In the genomic region with DNA sequence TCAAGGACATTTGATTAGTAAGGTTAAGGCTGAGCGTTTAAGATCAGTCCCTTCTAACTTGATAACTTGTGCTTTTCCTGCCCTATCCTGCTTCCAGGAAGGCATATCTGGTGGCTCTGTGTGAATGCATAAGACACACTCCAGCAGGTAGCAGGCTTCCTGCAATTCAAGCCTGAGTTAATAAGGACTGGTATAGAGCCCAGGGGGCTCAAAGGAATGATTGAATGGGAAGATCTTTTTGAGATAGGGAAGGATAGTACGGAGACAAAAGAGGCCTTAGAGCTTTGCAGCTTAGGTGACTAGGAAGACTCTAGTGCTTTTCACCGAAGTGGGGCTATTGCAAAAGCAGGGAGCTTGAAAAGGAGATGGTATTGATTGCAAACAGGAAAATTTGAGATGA, we compare ENCODE assay signal across 23 cellular contexts.
"Had no signal": no experiment of that assay in that cellular context is flagged by ENCODE, and none has a peak within 500 bp of the region (broad histone marks: within the 10 kb centered on the region; RNA-seq: fewer than 3 reads in every experiment).

No MANE protein-coding gene starts in this region.

- DNase-seq: effector memory CD4-positive, alpha-beta T cell; gastrocnemius medialis; heart right ventricle; hypothalamus; immature natural killer cell; kidney; left cardiac atrium; left ventricle myocardium superior; mesenchymal stem cell; naive B cell; psoas muscle; retina; right lobe of liver; stimulated activated CD4-positive, alpha-beta T cell treated with anti-CD3 and anti-CD28 coated beads, Interleukin-4, amount 100 ng/mL, for 1 hour; stimulated activated CD8-positive, alpha-beta memory T cell treated with anti-CD3 and anti-CD28 coated beads, Interleukin-4, amount 100 ng/mL, for 48 hours; tibial artery; upper lobe of left lung; uterus had no signal

- H3K27me3 ChIP-seq: esophagus muscularis mucosa, gastrocnemius medialis, heart right ventricle, neutrophil, right lobe of liver, tibial artery, upper lobe of left lung, uterus had no signal

- ATAC-seq: gastrocnemius medialis; heart right ventricle; left cardiac atrium; left ventricle myocardium superior; psoas muscle; right lobe of liver; stimulated activated effector memory CD8-positive, alpha-beta T cell treated with anti-CD3 and anti-CD28 coated beads, Interleukin-12 subunit alpha, Interleukin-12 subunit beta, amount 100 ng/mL, for 72 hours had no signal

- H3K4me1 ChIP-seq: esophagus muscularis mucosa, gastrocnemius medialis, heart right ventricle, psoas muscle, right lobe of liver, tibial artery, upper lobe of left lung, uterus had no signal

- H3K4me3 ChIP-seq: esophagus muscularis mucosa, gastrocnemius medialis, heart right ventricle, lung, psoas muscle, right lobe of liver, tibial artery, upper lobe of left lung, uterus had no signal

- H3K36me3 ChIP-seq: esophagus muscularis mucosa, gastrocnemius medialis, heart right ventricle, neutrophil, right lobe of liver, tibial artery, upper lobe of left lung, uterus had no signal

- H3K27ac ChIP-seq: epithelial cell of prostate, esophagus muscularis mucosa, gastrocnemius medialis, heart right ventricle, neutrophil, psoas muscle, right lobe of liver, tibial artery, upper lobe of left lung, uterus had no signal

- H3K9me3 ChIP-seq: esophagus muscularis mucosa, gastrocnemius medialis, heart right ventricle, neutrophil, psoas muscle, right lobe of liver, tibial artery, upper lobe of left lung, uterus had no signal
